ENCODE assay signal across 1 cellular context in the genomic region with DNA sequence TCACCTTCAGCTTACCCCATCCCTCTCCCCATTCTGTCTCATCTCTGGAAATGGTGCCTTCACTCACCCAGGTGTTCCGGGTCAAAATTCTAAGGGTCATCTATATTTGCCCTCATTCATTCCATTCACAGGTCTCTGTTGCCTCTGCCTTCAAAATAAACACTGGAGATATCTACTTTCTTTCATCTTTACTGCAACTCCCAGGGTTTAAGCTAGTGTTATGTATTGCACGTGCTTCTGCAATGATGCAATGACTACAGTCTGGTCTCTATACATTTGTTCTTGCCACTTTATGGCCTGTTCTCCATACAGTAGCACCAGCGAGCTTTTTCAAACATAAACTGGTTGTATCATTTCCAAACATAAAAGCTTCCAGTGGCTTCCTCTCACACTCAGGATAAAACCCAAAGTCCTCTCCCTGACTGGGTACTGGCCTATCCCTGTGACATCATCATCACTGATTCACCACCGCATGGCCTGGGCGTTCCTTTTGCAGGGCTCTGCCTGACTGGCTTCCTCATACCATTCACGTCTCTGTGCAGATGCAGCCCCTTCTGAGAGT.
TF ChIP-seq lines count a peak whose summit lies in the region.

No MANE protein-coding gene starts in this region.

TF ChIP-seq in HepG2, 621 proteins besides CTCF, POLR2A, EP300 and RAD21 (continued from another document and continues in another):
- TF ChIP-seq HOXA9 (CRISPR knock-in tag; IDR thresholded peaks at IDR 0.05; ENCODE audit: borderline replicate concordance) (peak; percentile 82), HDAC6 (IDR thresholded peaks at IDR 0.05; ENCODE audit: low read depth, low read length) (no peak), SP140L (CRISPR knock-in tag; IDR thresholded peaks at IDR 0.05; ENCODE audit: borderline replicate concordance) (peak; percentile 47; the same call in 1 of the 2 replicates), HCFC1 (IDR thresholded peaks at IDR 0.05; ENCODE audit: low read depth, low read length) (no peak), ZNF234 (CRISPR knock-in tag; conservative IDR thresholded peaks at IDR 0.05) (no peak), NFYB (CRISPR knock-in tag; IDR thresholded peaks at IDR 0.05) (peak; percentile 30; the same call in 1 of the 2 replicates), CCDC6 (CRISPR knock-in tag; IDR thresholded peaks at IDR 0.05) (no peak), KLF9 (CRISPR knock-in tag; IDR thresholded peaks at IDR 0.05; ENCODE audit: low read depth) (no peak), NFATC3 (CRISPR knock-in tag; IDR thresholded peaks at IDR 0.05) (no peak), TRAFD1 (CRISPR knock-in tag; IDR thresholded peaks at IDR 0.05; ENCODE audit: borderline replicate concordance) (no peak), ZNF333 (CRISPR knock-in tag; IDR thresholded peaks at IDR 0.05; ENCODE audit: borderline replicate concordance) (no peak), JDP2 (CRISPR knock-in tag; IDR thresholded peaks at IDR 0.05; ENCODE audit: borderline replicate concordance) (peak; percentile 24; the same call in 1 of the 2 replicates), SNRNP70 (IDR thresholded peaks at IDR 0.05; ENCODE audit: low read depth, low read length) (no peak), ZNF546 (CRISPR knock-in tag; conservative IDR thresholded peaks at IDR 0.05) (no peak), CBX5 (CRISPR knock-in tag; IDR thresholded peaks at IDR 0.05; ENCODE audit: borderline replicate concordance) (0 out of 2 replicates have a peak, but pooled peaks have one; percentile 18), ZNF644 (CRISPR knock-in tag; IDR thresholded peaks at IDR 0.05; ENCODE audit: low read depth) (peak; percentile 86), TBX2 (CRISPR knock-in tag; IDR thresholded peaks at IDR 0.05; ENCODE audit: borderline replicate concordance) (peak; percentile 100), ZNF343 (CRISPR knock-in tag; IDR thresholded peaks at IDR 0.05) (0 out of 2 replicates have a peak, but pooled peaks have one; percentile 12), SMYD3 (CRISPR knock-in tag; IDR thresholded peaks at IDR 0.05) (peak; percentile 95), GATAD1 (CRISPR knock-in tag; IDR thresholded peaks at IDR 0.05) (peak; percentile 53), SP5 (CRISPR knock-in tag; IDR thresholded peaks at IDR 0.05; ENCODE audit: borderline replicate concordance, low read depth) (peak; percentile 52; the same call in 1 of the 2 replicates), ZNF879 (CRISPR knock-in tag; IDR thresholded peaks at IDR 0.05) (no peak), ZFP1 (CRISPR knock-in tag; IDR thresholded peaks at IDR 0.05) (peak; percentile 79; the same call in 1 of the 2 replicates), SETDB1 (CRISPR knock-in tag; IDR thresholded peaks at IDR 0.05; ENCODE audit: borderline replicate concordance) (no peak), PHF20 (CRISPR knock-in tag; IDR thresholded peaks at IDR 0.05) (no peak), GATA4 (IDR thresholded peaks at IDR 0.05; ENCODE audit: borderline replicate concordance, low read depth) (peak; percentile 94), PCBP1 (IDR thresholded peaks at IDR 0.05; ENCODE audit: borderline replicate concordance, low read depth, low read length) (no peak), TCF7L2 (IDR thresholded peaks at IDR 0.05; ENCODE audit: low read depth, low read length) (peak; percentile 84), ZNF331 (CRISPR knock-in tag; IDR thresholded peaks at IDR 0.05) (peak; percentile 93), DBP (CRISPR knock-in tag; IDR thresholded peaks at IDR 0.05; ENCODE audit: not compliant biosample characterization) (no peak), FOXP1 (IDR thresholded peaks at IDR 0.05) (peak; percentile 94), FOXP1 (CRISPR knock-in tag; IDR thresholded peaks at IDR 0.05) (peak; percentile 95), PLRG1 (conservative IDR thresholded peaks at IDR 0.05) (no peak), SSRP1 (CRISPR knock-in tag; IDR thresholded peaks at IDR 0.05) (0 out of 2 replicates have a peak, but pooled peaks have one; percentile 52), PITX1 (CRISPR knock-in tag; IDR thresholded peaks at IDR 0.05) (peak; percentile 97), CENPX (CRISPR knock-in tag; IDR thresholded peaks at IDR 0.05) (no peak), ZFP90 (CRISPR knock-in tag; IDR thresholded peaks at IDR 0.05; ENCODE audit: borderline replicate concordance) (0 out of 2 replicates have a peak, but pooled peaks have one; percentile 59), HMG20B (CRISPR knock-in tag; conservative IDR thresholded peaks at IDR 0.05) (peak; percentile 97), ZNF790 (CRISPR knock-in tag; IDR thresholded peaks at IDR 0.05; ENCODE audit: borderline replicate concordance) (no peak), DPF2 (CRISPR knock-in tag; IDR thresholded peaks at IDR 0.05; ENCODE audit: borderline replicate concordance, low read depth) (peak; percentile 72; the same call in 1 of the 2 replicates), ZSCAN29 (CRISPR knock-in tag; conservative IDR thresholded peaks at IDR 0.05) (peak; percentile 50; the same call in 1 of the 2 replicates), PHF8 (CRISPR knock-in tag; IDR thresholded peaks at IDR 0.05) (0 out of 2 replicates have a peak, but pooled peaks have one; percentile 18), KLF6 (CRISPR knock-in tag; IDR thresholded peaks at IDR 0.05) (peak; percentile 70; the same call in 1 of the 2 replicates), CC2D1A (CRISPR knock-in tag; IDR thresholded peaks at IDR 0.05) (no peak), ZKSCAN1 (IDR thresholded peaks at IDR 0.05; ENCODE audit: low read length) (no peak), ZNF33A (CRISPR knock-in tag; IDR thresholded peaks at IDR 0.05; ENCODE audit: borderline replicate concordance) (no peak), MTA1 (CRISPR knock-in tag; IDR thresholded peaks at IDR 0.05; ENCODE audit: borderline replicate concordance) (no peak), ZNF629 (CRISPR knock-in tag; conservative IDR thresholded peaks at IDR 0.05) (peak; percentile 37), CREB1 (IDR thresholded peaks at IDR 0.05) (peak; percentile 80), CREB1 (CRISPR knock-in tag; IDR thresholded peaks at IDR 0.05) (peak; percentile 81), BRD4 (CRISPR knock-in tag; IDR thresholded peaks at IDR 0.05) (0 out of 2 replicates have a peak, but pooled peaks have one; percentile 45), ELK4 (CRISPR knock-in tag; IDR thresholded peaks at IDR 0.05; ENCODE audit: borderline replicate concordance) (no peak), ZNF660 (CRISPR knock-in tag; IDR thresholded peaks at IDR 0.05; ENCODE audit: borderline replicate concordance, low read depth) (no peak), ZNF564 (CRISPR knock-in tag; IDR thresholded peaks at IDR 0.05) (no peak), ZNF256 (CRISPR knock-in tag; conservative IDR thresholded peaks at IDR 0.05) (no peak), ZNF550 (CRISPR knock-in tag; IDR thresholded peaks at IDR 0.05; ENCODE audit: borderline replicate concordance) (no peak)
- TF ChIP-seq, protein P1, sequence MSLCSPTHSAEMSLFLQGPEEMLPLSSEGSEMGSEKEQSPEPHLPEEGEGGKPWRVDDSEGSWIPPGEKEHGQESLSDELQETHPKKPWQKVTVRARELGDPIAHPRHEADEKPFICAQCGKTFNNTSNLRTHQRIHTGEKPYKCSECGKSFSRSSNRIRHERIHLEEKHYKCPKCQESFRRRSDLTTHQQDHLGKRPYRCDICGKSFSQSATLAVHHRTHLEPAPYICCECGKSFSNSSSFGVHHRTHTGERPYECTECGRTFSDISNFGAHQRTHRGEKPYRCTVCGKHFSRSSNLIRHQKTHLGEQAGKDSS (CRISPR knock-in tag; IDR thresholded peaks at IDR 0.05; ENCODE audit: borderline replicate concordance, low read depth) = peak; percentile 56; the same call in 1 of the 2 replicates
- TF ChIP-seq, protein P2, sequence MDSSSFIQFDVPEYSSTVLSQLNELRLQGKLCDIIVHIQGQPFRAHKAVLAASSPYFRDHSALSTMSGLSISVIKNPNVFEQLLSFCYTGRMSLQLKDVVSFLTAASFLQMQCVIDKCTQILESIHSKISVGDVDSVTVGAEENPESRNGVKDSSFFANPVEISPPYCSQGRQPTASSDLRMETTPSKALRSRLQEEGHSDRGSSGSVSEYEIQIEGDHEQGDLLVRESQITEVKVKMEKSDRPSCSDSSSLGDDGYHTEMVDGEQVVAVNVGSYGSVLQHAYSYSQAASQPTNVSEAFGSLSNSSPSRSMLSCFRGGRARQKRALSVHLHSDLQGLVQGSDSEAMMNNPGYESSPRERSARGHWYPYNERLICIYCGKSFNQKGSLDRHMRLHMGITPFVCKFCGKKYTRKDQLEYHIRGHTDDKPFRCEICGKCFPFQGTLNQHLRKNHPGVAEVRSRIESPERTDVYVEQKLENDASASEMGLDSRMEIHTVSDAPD (CRISPR knock-in tag; IDR thresholded peaks at IDR 0.05) = peak; percentile 95
- TF ChIP-seq, protein P3, sequence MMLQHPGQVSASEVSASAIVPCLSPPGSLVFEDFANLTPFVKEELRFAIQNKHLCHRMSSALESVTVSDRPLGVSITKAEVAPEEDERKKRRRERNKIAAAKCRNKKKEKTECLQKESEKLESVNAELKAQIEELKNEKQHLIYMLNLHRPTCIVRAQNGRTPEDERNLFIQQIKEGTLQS (CRISPR knock-in tag; IDR thresholded peaks at IDR 0.05) = peak; percentile 98
- TF ChIP-seq, protein P4, sequence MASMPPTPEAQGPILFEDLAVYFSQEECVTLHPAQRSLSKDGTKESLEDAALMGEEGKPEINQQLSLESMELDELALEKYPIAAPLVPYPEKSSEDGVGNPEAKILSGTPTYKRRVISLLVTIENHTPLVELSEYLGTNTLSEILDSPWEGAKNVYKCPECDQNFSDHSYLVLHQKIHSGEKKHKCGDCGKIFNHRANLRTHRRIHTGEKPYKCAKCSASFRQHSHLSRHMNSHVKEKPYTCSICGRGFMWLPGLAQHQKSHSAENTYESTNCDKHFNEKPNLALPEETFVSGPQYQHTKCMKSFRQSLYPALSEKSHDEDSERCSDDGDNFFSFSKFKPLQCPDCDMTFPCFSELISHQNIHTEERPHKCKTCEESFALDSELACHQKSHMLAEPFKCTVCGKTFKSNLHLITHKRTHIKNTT (CRISPR knock-in tag; IDR thresholded peaks at IDR 0.05) = no peak
- TF ChIP-seq, protein P5, sequence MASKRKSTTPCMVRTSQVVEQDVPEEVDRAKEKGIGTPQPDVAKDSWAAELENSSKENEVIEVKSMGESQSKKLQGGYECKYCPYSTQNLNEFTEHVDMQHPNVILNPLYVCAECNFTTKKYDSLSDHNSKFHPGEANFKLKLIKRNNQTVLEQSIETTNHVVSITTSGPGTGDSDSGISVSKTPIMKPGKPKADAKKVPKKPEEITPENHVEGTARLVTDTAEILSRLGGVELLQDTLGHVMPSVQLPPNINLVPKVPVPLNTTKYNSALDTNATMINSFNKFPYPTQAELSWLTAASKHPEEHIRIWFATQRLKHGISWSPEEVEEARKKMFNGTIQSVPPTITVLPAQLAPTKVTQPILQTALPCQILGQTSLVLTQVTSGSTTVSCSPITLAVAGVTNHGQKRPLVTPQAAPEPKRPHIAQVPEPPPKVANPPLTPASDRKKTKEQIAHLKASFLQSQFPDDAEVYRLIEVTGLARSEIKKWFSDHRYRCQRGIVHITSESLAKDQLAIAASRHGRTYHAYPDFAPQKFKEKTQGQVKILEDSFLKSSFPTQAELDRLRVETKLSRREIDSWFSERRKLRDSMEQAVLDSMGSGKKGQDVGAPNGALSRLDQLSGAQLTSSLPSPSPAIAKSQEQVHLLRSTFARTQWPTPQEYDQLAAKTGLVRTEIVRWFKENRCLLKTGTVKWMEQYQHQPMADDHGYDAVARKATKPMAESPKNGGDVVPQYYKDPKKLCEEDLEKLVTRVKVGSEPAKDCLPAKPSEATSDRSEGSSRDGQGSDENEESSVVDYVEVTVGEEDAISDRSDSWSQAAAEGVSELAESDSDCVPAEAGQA (IDR thresholded peaks at IDR 0.05; ENCODE audit: low read depth) = no peak
- TF ChIP-seq, protein P5 (CRISPR knock-in tag; IDR thresholded peaks at IDR 0.05; ENCODE audit: borderline replicate concordance) = 0 out of 2 replicates have a peak, but pooled peaks have one; percentile 50
